9 cellular contexts compared by ENCODE assay signal in genomic region chr10:129963076-129963830, GRCh38. TPM values are rescaled to one million over a fixed set of nuclear protein-coding genes. Genes with fewer than 3 reads are reported as not detected.
DNase-seq lines count a peak whose midpoint lies in the region; ATAC-seq lines count a peak whose summit lies in the region.
"Had no signal": no experiment of that assay in that cellular context is flagged by ENCODE, and none has a peak within 500 bp of the region (broad histone marks: within the 10 kb centered on the region; RNA-seq: fewer than 3 reads in every experiment).

No MANE protein-coding gene starts in this region.

- H3K4me3 Mint-ChIP-seq in T-cell = peak overlapping the region; percentile 63 to 81 (median 68)

- no peak overlapping the region for H3K14ac ChIP-seq in trophoblast cell (ENCODE audit: low read length)

- H4K8ac ChIP-seq in trophoblast cell (ENCODE audit: low read depth, low read length) = no peak overlapping the region

- H3K4ac ChIP-seq in trophoblast cell (ENCODE audit: low read depth, low read length) = no peak overlapping the region

- peak overlapping the region in 1 of 2 donors; percentile 25 for H3K27ac Mint-ChIP-seq in T-cell

- H2BK5ac ChIP-seq in trophoblast cell (ENCODE audit: low read depth, low read length, poor library complexity) = no peak overlapping the region

- H3K4me2 ChIP-seq in trophoblast cell (ENCODE audit: low read length) = peak overlapping the region; percentile 93

- peak overlapping the region; percentile 70 for H3K4me3 ChIP-seq in trophoblast cell (ENCODE audit: low read depth, low read length)

- ATAC-seq in T-cell (replicated peaks in 1 of 4) (peak in 3 of 4 experiments; percentile 24 to 39 (median 31)), HG03097 (IDR thresholded peaks at IDR 0.05; ENCODE audit: low FRiP score, unreplicated experiment) (no peak), GM19351 (IDR thresholded peaks at IDR 0.05; ENCODE audit: unreplicated experiment) (no peak)

- H2BK12ac ChIP-seq in trophoblast cell (ENCODE audit: low read length) = no peak overlapping the region

- POLR2A ChIA-PET in T-cell (lab: Charles Lee) = no interaction called here

- no peaks in the 10 kb centered on the region for H3K36me3 ChIP-seq in trophoblast cell (ENCODE audit: control insufficient read depth in 1 of 2, insufficient read depth in 2 of 2, low read length in 2 of 2)

- H3K23ac ChIP-seq in trophoblast cell (ENCODE audit: low read length) = no peak overlapping the region

- peaks cover 91% of the 10 kb centered on the region for H3K27me3 ChIP-seq in trophoblast cell (ENCODE audit: insufficient read depth, low read length)

- peak; percentile 67 for DNase-seq in GM03348 (ENCODE audit: low spot score)
- peak in 1 of 34 experiments; percentile 22 for DNase-seq in T-cell
- peak; percentile 57 for DNase-seq in fibroblast of peridontal ligament (ENCODE audit: extremely low read depth)
- DNase-seq in trophoblast cell = peak in 1 of 2 donors; percentile 17
- DNase-seq in NCI-H774 (lab: John Stamatoyannopoulos, UW) = no peak
- no peak for DNase-seq in NCI-H510A treated with DMSO at 0.1 percent for 48 hours (lab: John Stamatoyannopoulos, UW)

- H4K12ac ChIP-seq in trophoblast cell (ENCODE audit: low read depth, low read length) = no peak overlapping the region

- H3K18ac ChIP-seq in trophoblast cell (ENCODE audit: low read length) = no peak overlapping the region

- CTCF ChIA-PET in T-cell (lab: Charles Lee) = no interaction called here

- H3K36me3 Mint-ChIP-seq in T-cell = no peaks in the 10 kb centered on the region

- no CpG with 5 or more reads among the region's 89 CpGs for WGBS in trophoblast cell (ENCODE audit: extremely low coverage, insufficient coverage, insufficient read length)

- H3K9me3 Mint-ChIP-seq in T-cell = no peaks in the 10 kb centered on the region

- H2AK5ac ChIP-seq in trophoblast cell (ENCODE audit: low read length) = no peak overlapping the region

- no peaks in the 10 kb centered on the region for H3K79me2 ChIP-seq in trophoblast cell (ENCODE audit: control insufficient read depth, insufficient read depth, low read length, poor library complexity)

- no peak overlapping the region for H4K91ac ChIP-seq in trophoblast cell (ENCODE audit: low read depth, low read length)

- no peaks in the 10 kb centered on the region for H3K79me1 ChIP-seq in trophoblast cell (ENCODE audit: low read length)

- H2BK120ac ChIP-seq in trophoblast cell (ENCODE audit: insufficient read depth, low read length, poor library complexity) = no peak overlapping the region

- no peak overlapping the region for H3K9ac ChIP-seq in trophoblast cell (ENCODE audit: low read length)

- H3K27me3 Mint-ChIP-seq in T-cell = peaks cover 50 to 62% of the 10 kb centered on the region in 2 donors

- H2AFZ ChIP-seq in trophoblast cell (ENCODE audit: insufficient read depth, low read length, poor library complexity) = peak overlapping the region; percentile 39

- no peak overlapping the region for H3K27ac ChIP-seq in trophoblast cell (ENCODE audit: low read depth, low read length)

- peaks cover 5% of the 10 kb centered on the region for H3K9me3 ChIP-seq in trophoblast cell (ENCODE audit: insufficient read depth, low read depth, low read length)

- H3K4me1 ChIP-seq in trophoblast cell (ENCODE audit: control insufficient read depth in 1 of 2, insufficient read depth in 2 of 2, low read length in 2 of 2) = peaks cover 28 to 30% of the 10 kb centered on the region in 2 experiments

- peaks cover 23 to 39% (median 25%) of the 10 kb centered on the region in 3 donors for H3K4me1 Mint-ChIP-seq in T-cell

RNA-seq across cellular contexts. Expression of gene EBF3, which starts 0.8 kb away (rescaled TPM):
- total RNA-seq in T-cell = not detected
- polyA plus RNA-seq in trophoblast cell (2013) = 0.85 and 0.88 TPM in 2 replicates
- total RNA-seq: NCI-H460 had no signal

Comparison
In these comparisons a context has a peak if more than half of its experiments do, and no peak if none do; other contexts are left out.
1. DNase-seq: peak in GM03348 (single experiment) and fibroblast of peridontal ligament (single experiment); none in NCI-H774 (single experiment) and NCI-H510A treated with DMSO at 0.1 percent for 48 hours (single experiment).
2. ATAC-seq: peak in T-cell (3 of 4); none in HG03097 (single experiment) and GM19351 (single experiment).